Comparison of ENCODE assay signal across 14 cellular contexts in genomic region chr3:14788644-14789043, GRCh38. TPM values are rescaled to one million over a fixed set of nuclear protein-coding genes. Genes with fewer than 3 reads are reported as not detected.
DNase-seq lines count a peak whose midpoint lies in the region; ATAC-seq and TF ChIP-seq lines count a peak whose summit lies in the region.
"Had no signal": no experiment of that assay in that cellular context is flagged by ENCODE, and none has a peak within 500 bp of the region (broad histone marks: within the 10 kb centered on the region; RNA-seq: fewer than 3 reads in every experiment).

No MANE protein-coding gene starts in this region.

- no peaks in the 10 kb centered on the region for H3K36me3 Mint-ChIP-seq in glutamatergic neuron (ENCODE audit: unreplicated experiment)

- peaks cover 2% of the 10 kb centered on the region for H3K27me3 Mint-ChIP-seq in glutamatergic neuron (ENCODE audit: unreplicated experiment)

- H3K27me3 ChIP-seq in Karpas-422 (ENCODE audit: low read length): no peaks in the 10 kb centered on the region
- peaks cover 5% of the 10 kb centered on the region for H3K27me3 ChIP-seq in RWPE2 (ENCODE audit: insufficient read depth, poor library complexity, severe bottlenecking)
- H3K27me3 ChIP-seq in upper lobe of right lung: peaks cover 4% of the 10 kb centered on the region
- H3K27me3 ChIP-seq: BLaER1 had no signal

- H4K20me1 ChIP-seq in Karpas-422 (ENCODE audit: insufficient read depth, low read depth, low read length): no peaks in the 10 kb centered on the region
- H4K20me1 ChIP-seq: BLaER1 had no signal

- H3K9me2 ChIP-seq in Karpas-422 (replicated peaks; ENCODE audit: insufficient read depth, low read length): no peaks in the 10 kb centered on the region

- H3K9me3 ChIP-seq in Karpas-422 (ENCODE audit: low read length) (no peaks in the 10 kb centered on the region), RWPE2 (ENCODE audit: severe bottlenecking) (no peaks in the 10 kb centered on the region), upper lobe of right lung (no peaks in the 10 kb centered on the region)

- DNase-seq in Karpas-422: peak; percentile 59
- peak; percentile 35 for DNase-seq in RWPE2 (ENCODE audit: low spot score)
- peak; percentile 13 for DNase-seq in glutamatergic neuron
- DNase-seq in upper lobe of right lung: peak; percentile 35
- DNase-seq in NCI-H2227 treated with DMSO at 0.1 percent for 48 hours (lab: John Stamatoyannopoulos, UW): no peak
- DNase-seq in medulla oblongata (ENCODE audit: extremely low spot score): no peak
- DNase-seq: DMS 273 treated with DMSO at 0.1 percent for 48 hours, H9, NCI-H1092, NCI-H1694, NCI-H446 had no signal

- H3K36me3 ChIP-seq in Karpas-422 (ENCODE audit: insufficient read depth, low read length): no peaks in the 10 kb centered on the region
- H3K36me3 ChIP-seq in RWPE2 (ENCODE audit: low read depth): no peaks in the 10 kb centered on the region
- no peaks in the 10 kb centered on the region for H3K36me3 ChIP-seq in upper lobe of right lung
- H3K36me3 ChIP-seq: BLaER1 had no signal

- H3K79me2 ChIP-seq in Karpas-422 (ENCODE audit: low read length): no peaks in the 10 kb centered on the region

- no peak overlapping the region for H3K4me3 Mint-ChIP-seq in glutamatergic neuron (ENCODE audit: unreplicated experiment)
- H3K4me3 Mint-ChIP-seq: H9, IgD-negative memory B cell had no signal

- no peak for ATAC-seq in RWPE2 (ENCODE audit: low read depth)
- ATAC-seq in upper lobe of right lung: no peak
- no peak for ATAC-seq in HG03039 (IDR thresholded peaks at IDR 0.05; ENCODE audit: unreplicated experiment)

- TF ChIP-seq CTCF in RWPE2 (IDR thresholded peaks at IDR 0.05; ENCODE audit: poor library complexity, severe bottlenecking) (no peak), glutamatergic neuron (IDR thresholded peaks at IDR 0.05; ENCODE audit: partially characterized antibody, unreplicated experiment) (no peak), upper lobe of right lung (IDR thresholded peaks at IDR 0.05) (no peak)

- peaks cover 8% of the 10 kb centered on the region for H3K9me3 Mint-ChIP-seq in glutamatergic neuron (ENCODE audit: unreplicated experiment)
- H3K9me3 Mint-ChIP-seq: H9 had no signal

- no peak overlapping the region for H3K4me2 ChIP-seq in Karpas-422 (ENCODE audit: low read depth, low read length, poor library complexity, severe bottlenecking)

- H3K9ac ChIP-seq in Karpas-422 (ENCODE audit: low read length): no peak overlapping the region
- H3K9ac ChIP-seq: BLaER1 had no signal

- H3K27ac Mint-ChIP-seq in glutamatergic neuron (ENCODE audit: unreplicated experiment): no peak overlapping the region

- intact Hi-C loops in upper lobe of right lung (cut with DNase I): no loop called here

- H2AFZ ChIP-seq in Karpas-422 (ENCODE audit: low read length): no peak overlapping the region

- H3K4me1 ChIP-seq in Karpas-422 (ENCODE audit: low read length) (no peaks in the 10 kb centered on the region), RWPE2 (ENCODE audit: insufficient read depth, poor library complexity, severe bottlenecking) (no peaks in the 10 kb centered on the region), upper lobe of right lung (peaks cover 7% of the 10 kb centered on the region)

- H3K4me3 ChIP-seq in Karpas-422 (ENCODE audit: low read length) (no peak overlapping the region), RWPE2 (ENCODE audit: severe bottlenecking) (no peak overlapping the region), upper lobe of right lung (no peak overlapping the region)
- H3K4me3 ChIP-seq: BLaER1 had no signal

- H3K4me1 Mint-ChIP-seq in glutamatergic neuron (ENCODE audit: low read depth, unreplicated experiment): peaks cover 5% of the 10 kb centered on the region
- H3K4me1 Mint-ChIP-seq: IgD-negative memory B cell had no signal

- H3K27ac ChIP-seq in Karpas-422 (ENCODE audit: low read length) (no peak overlapping the region), RWPE2 (ENCODE audit: poor library complexity, severe bottlenecking) (no peak overlapping the region), upper lobe of right lung (no peak overlapping the region)
- H3K27ac ChIP-seq: BLaER1 had no signal

RNA-seq across cellular contexts. Expression of gene FGD5, which starts 30.1 kb away (rescaled TPM):
- total RNA-seq in Karpas-422 (2014; rRNA removed; shearing (Covaris generic); ENCODE audit: low replicate concordance): not detected in 2 replicates
- total RNA-seq in glutamatergic neuron (ENCODE audit: unreplicated experiment): 3.1 TPM
- total RNA-seq in upper lobe of right lung: 84.2 TPM

Comparison
In these comparisons a context has a peak if more than half of its experiments do, and no peak if none do; other contexts are left out.
1. DNase-seq: peak in Karpas-422 (single experiment), RWPE2 (single experiment), glutamatergic neuron (single experiment) and upper lobe of right lung (single experiment); none in NCI-H2227 treated with DMSO at 0.1 percent for 48 hours (single experiment) and medulla oblongata (single experiment).
2. RNA of gene FGD5, which starts 30.1 kb away (total RNA-seq): 84.2 TPM in upper lobe of right lung (single experiment); 3.1 TPM in glutamatergic neuron (single experiment) and not detected in Karpas-422; every median in the first group is over 10 times any median in the second.